Comparison of ENCODE assay signal across 2 cellular contexts in the genomic region with DNA sequence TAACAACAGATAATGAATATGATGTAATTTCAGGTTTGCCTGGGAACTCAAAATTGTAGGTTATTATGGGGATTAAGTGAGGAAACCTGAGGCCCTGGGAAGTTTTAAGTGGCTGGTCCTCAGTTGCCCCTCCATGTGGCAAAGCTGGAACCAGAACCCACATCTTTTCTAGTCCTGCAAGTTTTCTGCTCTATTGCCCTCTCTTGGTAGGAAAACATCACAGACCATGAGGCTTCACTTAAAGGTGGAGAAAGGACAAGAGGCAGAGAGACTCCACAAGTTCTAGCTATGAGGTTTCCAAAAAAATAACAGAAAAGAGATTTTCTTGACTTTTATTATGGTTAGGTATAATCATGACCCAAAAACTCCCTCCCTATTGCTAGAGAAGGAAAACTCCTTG.
TF ChIP-seq lines count a peak whose summit lies in the region.

No MANE protein-coding gene starts in this region.

TF ChIP-seq in SK-N-SH, 30 proteins besides CTCF, POLR2A, EP300 and RAD21 (continued from another document):
- TF ChIP-seq, protein P1, sequence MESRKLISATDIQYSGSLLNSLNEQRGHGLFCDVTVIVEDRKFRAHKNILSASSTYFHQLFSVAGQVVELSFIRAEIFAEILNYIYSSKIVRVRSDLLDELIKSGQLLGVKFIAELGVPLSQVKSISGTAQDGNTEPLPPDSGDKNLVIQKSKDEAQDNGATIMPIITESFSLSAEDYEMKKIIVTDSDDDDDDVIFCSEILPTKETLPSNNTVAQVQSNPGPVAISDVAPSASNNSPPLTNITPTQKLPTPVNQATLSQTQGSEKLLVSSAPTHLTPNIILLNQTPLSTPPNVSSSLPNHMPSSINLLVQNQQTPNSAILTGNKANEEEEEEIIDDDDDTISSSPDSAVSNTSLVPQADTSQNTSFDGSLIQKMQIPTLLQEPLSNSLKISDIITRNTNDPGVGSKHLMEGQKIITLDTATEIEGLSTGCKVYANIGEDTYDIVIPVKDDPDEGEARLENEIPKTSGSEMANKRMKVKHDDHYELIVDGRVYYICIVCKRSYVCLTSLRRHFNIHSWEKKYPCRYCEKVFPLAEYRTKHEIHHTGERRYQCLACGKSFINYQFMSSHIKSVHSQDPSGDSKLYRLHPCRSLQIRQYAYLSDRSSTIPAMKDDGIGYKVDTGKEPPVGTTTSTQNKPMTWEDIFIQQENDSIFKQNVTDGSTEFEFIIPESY (IDR thresholded peaks at IDR 0.05; ENCODE audit: borderline replicate concordance, low read depth), result no peak
- TF ChIP-seq TEAD4 (IDR thresholded peaks at IDR 0.05; ENCODE audit: borderline replicate concordance, insufficient read depth) (no peak), NFIC (IDR thresholded peaks at IDR 0.05; ENCODE audit: borderline replicate concordance) (no peak), NRF1 (IDR thresholded peaks at IDR 0.05; ENCODE audit: low read depth, low read length) (no peak), GATA2 (CRISPR knock-in tag; IDR thresholded peaks at IDR 0.05) (no peak), RFX5 (IDR thresholded peaks at IDR 0.05; ENCODE audit: low read length) (no peak)

TF ChIP-seq in SK-N-SH treated with all-trans-retinoic acid at 6 μM for 48 hours, 23 proteins besides CTCF, POLR2A, EP300 and RAD21 (continued from another document):
- TF ChIP-seq, protein P2, sequence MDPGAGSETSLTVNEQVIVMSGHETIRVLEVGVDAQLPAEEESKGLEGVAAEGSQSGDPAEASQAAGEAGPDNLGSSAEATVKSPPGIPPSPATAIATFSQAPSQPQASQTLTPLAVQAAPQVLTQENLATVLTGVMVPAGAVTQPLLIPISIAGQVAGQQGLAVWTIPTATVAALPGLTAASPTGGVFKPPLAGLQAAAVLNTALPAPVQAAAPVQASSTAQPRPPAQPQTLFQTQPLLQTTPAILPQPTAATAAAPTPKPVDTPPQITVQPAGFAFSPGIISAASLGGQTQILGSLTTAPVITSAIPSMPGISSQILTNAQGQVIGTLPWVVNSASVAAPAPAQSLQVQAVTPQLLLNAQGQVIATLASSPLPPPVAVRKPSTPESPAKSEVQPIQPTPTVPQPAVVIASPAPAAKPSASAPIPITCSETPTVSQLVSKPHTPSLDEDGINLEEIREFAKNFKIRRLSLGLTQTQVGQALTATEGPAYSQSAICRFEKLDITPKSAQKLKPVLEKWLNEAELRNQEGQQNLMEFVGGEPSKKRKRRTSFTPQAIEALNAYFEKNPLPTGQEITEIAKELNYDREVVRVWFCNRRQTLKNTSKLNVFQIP (CRISPR knock-in tag; IDR thresholded peaks at IDR 0.05; ENCODE audit: borderline replicate concordance, low read depth), result no peak
- no peak for TF ChIP-seq ISL1 (CRISPR knock-in tag; IDR thresholded peaks at IDR 0.05)
- no peak for TF ChIP-seq ZFP3 (CRISPR knock-in tag; IDR thresholded peaks at IDR 0.05)
- TF ChIP-seq ZNF70 (CRISPR knock-in tag; IDR thresholded peaks at IDR 0.05), result no peak
- TF ChIP-seq ZC3H10 (CRISPR knock-in tag; IDR thresholded peaks at IDR 0.05), result no peak
- TF ChIP-seq, protein P3, sequence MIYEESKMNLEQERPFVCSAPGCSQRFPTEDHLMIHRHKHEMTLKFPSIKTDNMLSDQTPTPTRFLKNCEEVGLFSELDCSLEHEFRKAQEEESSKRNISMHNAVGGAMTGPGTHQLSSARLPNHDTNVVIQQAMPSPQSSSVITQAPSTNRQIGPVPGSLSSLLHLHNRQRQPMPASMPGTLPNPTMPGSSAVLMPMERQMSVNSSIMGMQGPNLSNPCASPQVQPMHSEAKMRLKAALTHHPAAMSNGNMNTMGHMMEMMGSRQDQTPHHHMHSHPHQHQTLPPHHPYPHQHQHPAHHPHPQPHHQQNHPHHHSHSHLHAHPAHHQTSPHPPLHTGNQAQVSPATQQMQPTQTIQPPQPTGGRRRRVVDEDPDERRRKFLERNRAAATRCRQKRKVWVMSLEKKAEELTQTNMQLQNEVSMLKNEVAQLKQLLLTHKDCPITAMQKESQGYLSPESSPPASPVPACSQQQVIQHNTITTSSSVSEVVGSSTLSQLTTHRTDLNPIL (CRISPR knock-in tag; IDR thresholded peaks at IDR 0.05; ENCODE audit: low read depth), result no peak
